ENCODE assay signal across 1 cellular context in genomic region chr20:58466309-58466708, GRCh38.
TF ChIP-seq lines count a peak whose summit lies in the region.

No MANE protein-coding gene starts in this region.

TF ChIP-seq in HepG2, 621 proteins besides CTCF, POLR2A, EP300 and RAD21:
- no peak for TF ChIP-seq ARID5B (CRISPR knock-in tag; IDR thresholded peaks at IDR 0.05)
- 0 out of 2 replicates have a peak, but pooled peaks have one; percentile 10 for TF ChIP-seq PCBP1 (IDR thresholded peaks at IDR 0.05; ENCODE audit: borderline replicate concordance, low read depth, low read length)
